ENCODE assay signal across 8 cellular contexts in genomic region chr19:19732579-19733501, GRCh38. TPM values are rescaled to one million over a fixed set of nuclear protein-coding genes. Genes with fewer than 3 reads are reported as not detected.
DNase-seq lines count a peak whose midpoint lies in the region; ATAC-seq, FAIRE-seq and TF ChIP-seq lines count a peak whose summit lies in the region.

TSS of gene ZNF14 (minus strand) at chr19:19733112. CDS start at chr19:19732958, 154 bp downstream.

- TF ChIP-seq RAD21 in HepG2 (CRISPR knock-in tag; IDR thresholded peaks at IDR 0.05): no peak

- no TSS peak for BruUV-seq in HepG2 (replicated peaks; lab: Mats Ljungman, UMichigan)

- peaks cover 43% of the 10 kb centered on the region for H3K9me3 ChIP-seq in BLaER1
- peaks cover 26% of the 10 kb centered on the region for H3K9me3 ChIP-seq in HepG2 (ENCODE audit: low read length)

- H3K36me3 ChIP-seq in BLaER1 (peaks cover 39% of the 10 kb centered on the region), HepG2 (replicated peaks in 1 of 2; ENCODE audit: control insufficient read depth in 1 of 2, insufficient read depth in 2 of 2, low read length in 2 of 2) (peaks cover 0 to 13% of the 10 kb centered on the region in 2 experiments; a peak in 2 of 5 replicates)

- FAIRE-seq in HepG2 (lab: Jason Lieb, UNC): peak; percentile 44

- H4K20me1 ChIP-seq in BLaER1 (peaks cover 15% of the 10 kb centered on the region), HepG2 (ENCODE audit: insufficient read depth, low read length) (peaks cover 5% of the 10 kb centered on the region)

- TF ChIP-seq POLR2A in HepG2 (IDR thresholded peaks at IDR 0.05; ENCODE audit: insufficient read depth in 1 of 2, low read depth in 2 of 2, low read length in 2 of 2): peak; percentile 84 to 98

- peak within 1 kb of the TSS; percentile 99 for H2AFZ ChIP-seq in HepG2 (ENCODE audit: low read length)

- TF ChIP-seq EP300 in HepG2 (IDR thresholded peaks at IDR 0.05; ENCODE audit: low read depth in 2 of 2, low read length in 2 of 2): no peak
- TF ChIP-seq EP300 in HepG2 (CRISPR knock-in tag; IDR thresholded peaks at IDR 0.05; ENCODE audit: borderline replicate concordance): no peak

- H3K27ac ChIP-seq in BLaER1: peak within 1 kb of the TSS; percentile 83
- H3K27ac ChIP-seq in HepG2 (ENCODE audit: extremely low read length, insufficient read depth, low read length): peak within 1 kb of the TSS; percentile 72

- intact Hi-C loops in HepG2 (cut with micrococcal nuclease; ENCODE audit: unreplicated experiment): loop anchor here (1.0 to 2.0 kb wide), 2 partner anchors 43 to 64 kb away; partner anchors contain the start of gene ZNF101

- ATAC-seq in HG03439 (IDR thresholded peaks at IDR 0.05; ENCODE audit: unreplicated experiment) (peak; percentile 99), HepG2 (peak; percentile 99)

- POLR2A ChIA-PET in HepG2 (lab: Yijun Ruan, JAX): interaction anchor here (0.6 to 2.3 kb wide), 6 partner anchors 10 to 1596 kb away, joined by 3 to 31 read pairs (median 6); partner anchors contain the start of genes ATP13A1, ZNF101 and ZNF253

- peaks cover 37% of the 10 kb centered on the region for H3K79me2 ChIP-seq in HepG2 (ENCODE audit: insufficient read depth, low read length)

- H3K27me3 ChIP-seq in BLaER1 (no peaks in the 10 kb centered on the region), HepG2 (ENCODE audit: control insufficient read depth in 1 of 2, insufficient read depth in 2 of 2, low read length in 2 of 2) (no peaks in the 10 kb centered on the region; a peak in 1 of 5 replicates)

- DNase-seq in GM19238 (ENCODE audit: insufficient read length, low spot score) (peak; percentile 98), NCI-H524 (lab: John Stamatoyannopoulos, UW) (peak; percentile 94 to 97), dermis microvascular lymphatic vessel endothelial cell (ENCODE audit: low read depth in 2 of 2) (peak; percentile 88 to 95), HepG2 (ENCODE audit: low spot score) (peak; percentile 91)
- DNase-seq in activated CD4-positive, alpha-beta T cell treated with anti-CD3 and anti-CD28 coated beads, Interleukin-2, amount 50 U/mL, for 24 hours (ENCODE audit: low read depth in 1 of 2, low spot score in 1 of 2): peak; percentile 76 to 91
- DNase-seq in stimulated activated CD4-positive, alpha-beta T cell treated with anti-CD3 and anti-CD28 coated beads, Interleukin-2, amount 100 ng/mL, for 48 hours: peak; percentile 88 to 91

- H3K9ac ChIP-seq in BLaER1 (peak within 1 kb of the TSS; percentile 91), HepG2 (ENCODE audit: insufficient read depth, low read depth, low read length) (peak within 1 kb of the TSS; percentile 79)

- H3K4me3 ChIP-seq in BLaER1 (peak within 1 kb of the TSS; percentile 88), HepG2 (replicated peaks in 1 of 3; ENCODE audit: insufficient read depth in 1 of 3, low read depth in 2 of 3, low read length in 3 of 3) (peak within 1 kb of the TSS; percentile 75 to 90 (median 80))

- CTCF ChIA-PET in HepG2 (lab: Yijun Ruan, JAX; ENCODE audit: low intra/inter-chr PET ratio, low total read pairs): no interaction called here

- TF ChIP-seq CTCF in HepG2 (CRISPR knock-in tag; IDR thresholded peaks at IDR 0.05): peak; percentile 33

- H3K4me2 ChIP-seq in BLaER1: peak within 1 kb of the TSS; percentile 78
- peak within 1 kb of the TSS; percentile 84 for H3K4me2 ChIP-seq in HepG2 (ENCODE audit: low read depth, low read length)

- WGBS in HepG2 (ENCODE audit: low lambda C conversion rate): 1% methylated on average over 14 of the region's 61 CpGs

- H3K4me1 ChIP-seq in BLaER1: peaks cover 9% of the 10 kb centered on the region
- H3K4me1 ChIP-seq in HepG2 (ENCODE audit: insufficient read depth, low read length): peaks cover 10% of the 10 kb centered on the region

- in situ Hi-C loops in HepG2 (cut with HindIII; ENCODE audit: extremely low pct_ligation_motif_present, low pct_unique_long_range_greater_than_20kb): no loop called here

TF ChIP-seq in HepG2, 621 proteins besides CTCF, POLR2A, EP300 and RAD21 (continues in another document):
- TF ChIP-seq STAG1 (CRISPR knock-in tag; IDR thresholded peaks at IDR 0.05): peak; percentile 18; the same call in 1 of the 2 replicates
- TF ChIP-seq RARA (CRISPR knock-in tag; IDR thresholded peaks at IDR 0.05): no peak
- TF ChIP-seq AFF4 (CRISPR knock-in tag; IDR thresholded peaks at IDR 0.05): no peak
- peak; percentile 78; the same call in 1 of the 2 replicates for TF ChIP-seq DR1 (CRISPR knock-in tag; IDR thresholded peaks at IDR 0.05)
- TF ChIP-seq ZSCAN5A (CRISPR knock-in tag; IDR thresholded peaks at IDR 0.05; ENCODE audit: borderline replicate concordance): no peak
- no peak for TF ChIP-seq GMEB2 (CRISPR knock-in tag; IDR thresholded peaks at IDR 0.05; ENCODE audit: low read depth)

RNA-seq across cellular contexts. Expression of gene ZNF14, which starts in this region (rescaled TPM):
- total RNA-seq in dermis microvascular lymphatic vessel endothelial cell (2.8 and 3.8 TPM in 2 replicates), HepG2 (2016; rRNA removed; fragmentation: Illumina TruSeq; extraction: Trizol) (6.2 and 8.8 TPM in 2 replicates)
- 1.2 and 1.4 TPM in 2 replicates for total RNA-seq in HepG2 (2016; cell fraction: cytosol; rRNA removed; fragmentation: Illumina TruSeq; extraction: Trizol; ENCODE audit: low read depth)
- 5.8 and 9.2 TPM in 2 replicates for total RNA-seq in HepG2 (2016; cell fraction: insoluble cytoplasmic fraction; rRNA removed; fragmentation: Illumina TruSeq; extraction: Trizol)
- total RNA-seq in HepG2 (2016; cell fraction: membrane; rRNA removed; fragmentation: Illumina TruSeq; extraction: Trizol): 2.8 and 3.9 TPM in 2 replicates
- total RNA-seq in HepG2 (2016; cell fraction: nucleus; rRNA removed; fragmentation: Illumina TruSeq; extraction: Trizol): 5.0 and 6.5 TPM in 2 replicates
- polyA plus RNA-seq in HepG2 (2011; rRNA removed): 1.5 and 1.9 TPM in 2 replicates
- polyA plus RNA-seq in HepG2 (2011; cell fraction: cytosol; rRNA removed): 0.97 and 1.4 TPM in 2 replicates
- polyA plus RNA-seq in HepG2 (2011; cell fraction: nucleus; rRNA removed): 0.85 and 0.92 TPM in 2 replicates
- polyA plus RNA-seq in HepG2 (2012): 3.0 and 3.3 TPM in 2 replicates
- 0.28 and 0.34 TPM in 2 replicates for polyA plus RNA-seq in HepG2 (2016; cell fraction: cytosol; fragmentation: Illumina TruSeq; extraction: Trizol; ENCODE audit: low read depth)
- polyA plus RNA-seq in HepG2 (2016; cell fraction: insoluble cytoplasmic fraction; fragmentation: Illumina TruSeq; extraction: Trizol; ENCODE audit: low read depth): 4.4 and 5.6 TPM in 2 replicates
- 0.72 and 0.88 TPM in 2 replicates for polyA plus RNA-seq in HepG2 (2016; cell fraction: membrane; fragmentation: Illumina TruSeq; extraction: Trizol; ENCODE audit: low read depth)
- 5.1 and 5.6 TPM in 2 replicates for polyA plus RNA-seq in HepG2 (2016; cell fraction: nucleus; fragmentation: Illumina TruSeq; extraction: Trizol; ENCODE audit: insufficient read depth, low read depth)
- polyA minus RNA-seq in HepG2 (2011; rRNA and poly(A)+ RNA removed; ENCODE audit: low replicate concordance): 0.33 and 1.2 TPM in 2 replicates
- 2.7 and 4.2 TPM in 2 replicates for polyA minus RNA-seq in HepG2 (2011; cell fraction: cytosol; rRNA and poly(A)+ RNA removed)
- polyA minus RNA-seq in HepG2 (2011; cell fraction: nucleus; rRNA and poly(A)+ RNA removed): 8.2 and 10.2 TPM in 2 replicates

Comparison
In these comparisons a context has a peak if more than half of its experiments do, and no peak if none do; other contexts are left out.
1. Peak in every context shown above with its lines: DNase-seq, ATAC-seq, H3K4me3 ChIP-seq and H3K27ac ChIP-seq.